1 cellular context compared by ENCODE assay signal in the genomic region with DNA sequence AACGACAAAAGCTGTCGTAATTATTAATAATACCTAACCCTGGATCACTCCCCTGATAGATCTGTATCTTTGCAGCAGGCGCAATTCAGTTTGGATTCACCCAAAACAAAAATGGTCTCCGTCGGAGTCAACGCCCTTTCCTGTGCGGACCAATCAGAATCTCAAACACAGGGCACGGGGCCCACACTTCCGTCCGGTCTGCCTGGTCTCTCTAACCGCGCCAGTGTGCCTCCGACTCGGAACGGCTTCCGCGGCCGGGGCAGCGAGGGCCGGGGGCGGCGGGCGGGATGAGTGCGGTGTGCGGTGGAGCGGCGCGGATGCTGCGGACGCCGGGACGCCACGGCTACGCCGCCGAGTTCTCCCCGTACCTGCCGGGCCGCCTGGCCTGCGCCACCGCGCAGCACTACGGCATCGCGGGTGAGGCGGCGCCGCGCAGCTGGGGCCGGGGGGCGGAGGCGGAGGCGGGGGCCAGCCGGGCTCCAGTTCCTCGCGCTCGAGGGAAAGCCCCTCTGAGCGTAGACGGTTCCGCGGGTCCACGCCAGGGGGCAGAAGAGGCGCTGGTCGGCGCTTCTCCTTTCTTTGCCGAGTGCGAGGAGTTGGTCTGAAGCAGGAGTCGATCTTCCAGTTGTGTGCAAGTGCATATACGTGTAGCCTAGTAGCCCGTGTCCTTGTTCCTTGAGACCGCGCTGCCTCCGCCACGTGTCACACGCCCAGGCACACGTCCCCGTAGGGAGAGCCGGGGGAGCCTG.
A peak's percentile ranks its signal among the peaks of the same experiment; 100 is the strongest.
TF ChIP-seq lines count a peak whose summit lies in the region.

A gene with protein sequence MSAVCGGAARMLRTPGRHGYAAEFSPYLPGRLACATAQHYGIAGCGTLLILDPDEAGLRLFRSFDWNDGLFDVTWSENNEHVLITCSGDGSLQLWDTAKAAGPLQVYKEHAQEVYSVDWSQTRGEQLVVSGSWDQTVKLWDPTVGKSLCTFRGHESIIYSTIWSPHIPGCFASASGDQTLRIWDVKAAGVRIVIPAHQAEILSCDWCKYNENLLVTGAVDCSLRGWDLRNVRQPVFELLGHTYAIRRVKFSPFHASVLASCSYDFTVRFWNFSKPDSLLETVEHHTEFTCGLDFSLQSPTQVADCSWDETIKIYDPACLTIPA (plus strand): TSS at position 214 of the 749 bp plus-strand sequence. CDS start 74 bp downstream, at position 288.

TF ChIP-seq in GM12878, 131 proteins besides CTCF, POLR2A, EP300 and RAD21 (continued from another document and continues in another):
- TF ChIP-seq, protein P1, sequence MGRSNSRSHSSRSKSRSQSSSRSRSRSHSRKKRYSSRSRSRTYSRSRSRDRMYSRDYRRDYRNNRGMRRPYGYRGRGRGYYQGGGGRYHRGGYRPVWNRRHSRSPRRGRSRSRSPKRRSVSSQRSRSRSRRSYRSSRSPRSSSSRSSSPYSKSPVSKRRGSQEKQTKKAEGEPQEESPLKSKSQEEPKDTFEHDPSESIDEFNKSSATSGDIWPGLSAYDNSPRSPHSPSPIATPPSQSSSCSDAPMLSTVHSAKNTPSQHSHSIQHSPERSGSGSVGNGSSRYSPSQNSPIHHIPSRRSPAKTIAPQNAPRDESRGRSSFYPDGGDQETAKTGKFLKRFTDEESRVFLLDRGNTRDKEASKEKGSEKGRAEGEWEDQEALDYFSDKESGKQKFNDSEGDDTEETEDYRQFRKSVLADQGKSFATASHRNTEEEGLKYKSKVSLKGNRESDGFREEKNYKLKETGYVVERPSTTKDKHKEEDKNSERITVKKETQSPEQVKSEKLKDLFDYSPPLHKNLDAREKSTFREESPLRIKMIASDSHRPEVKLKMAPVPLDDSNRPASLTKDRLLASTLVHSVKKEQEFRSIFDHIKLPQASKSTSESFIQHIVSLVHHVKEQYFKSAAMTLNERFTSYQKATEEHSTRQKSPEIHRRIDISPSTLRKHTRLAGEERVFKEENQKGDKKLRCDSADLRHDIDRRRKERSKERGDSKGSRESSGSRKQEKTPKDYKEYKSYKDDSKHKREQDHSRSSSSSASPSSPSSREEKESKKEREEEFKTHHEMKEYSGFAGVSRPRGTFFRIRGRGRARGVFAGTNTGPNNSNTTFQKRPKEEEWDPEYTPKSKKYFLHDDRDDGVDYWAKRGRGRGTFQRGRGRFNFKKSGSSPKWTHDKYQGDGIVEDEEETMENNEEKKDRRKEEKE (IDR thresholded peaks at IDR 0.05): no peak
- TF ChIP-seq HDAC2 (IDR thresholded peaks at IDR 0.05): no peak
- TF ChIP-seq E2F8 (IDR thresholded peaks at IDR 0.05; ENCODE audit: low read depth, partially characterized antibody): no peak
- TF ChIP-seq CHD4 (IDR thresholded peaks at IDR 0.05): no peak
- TF ChIP-seq KLF5 (IDR thresholded peaks at IDR 0.05; ENCODE audit: partially characterized antibody): peak; percentile 12
- no peak for TF ChIP-seq ESRRA (IDR thresholded peaks at IDR 0.05; ENCODE audit: low read length)
- TF ChIP-seq PAX5 (IDR thresholded peaks at IDR 0.05; ENCODE audit: borderline replicate concordance, low read depth, low read length): peak; percentile 8; the same call in 1 of the 2 replicates
- TF ChIP-seq RUNX3 (IDR thresholded peaks at IDR 0.05; ENCODE audit: low read length): no peak; the same call in 1 of the 2 replicates
- TF ChIP-seq, protein P2, sequence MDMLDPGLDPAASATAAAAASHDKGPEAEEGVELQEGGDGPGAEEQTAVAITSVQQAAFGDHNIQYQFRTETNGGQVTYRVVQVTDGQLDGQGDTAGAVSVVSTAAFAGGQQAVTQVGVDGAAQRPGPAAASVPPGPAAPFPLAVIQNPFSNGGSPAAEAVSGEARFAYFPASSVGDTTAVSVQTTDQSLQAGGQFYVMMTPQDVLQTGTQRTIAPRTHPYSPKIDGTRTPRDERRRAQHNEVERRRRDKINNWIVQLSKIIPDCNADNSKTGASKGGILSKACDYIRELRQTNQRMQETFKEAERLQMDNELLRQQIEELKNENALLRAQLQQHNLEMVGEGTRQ (IDR thresholded peaks at IDR 0.05; ENCODE audit: borderline replicate concordance, low read depth, low read length): peak; percentile 84
- TF ChIP-seq PAX8 (IDR thresholded peaks at IDR 0.05): no peak
- 0 out of 2 replicates have a peak, but pooled peaks have one; percentile 21 for TF ChIP-seq NFIC (IDR thresholded peaks at IDR 0.05; ENCODE audit: low read depth, low read length)
- TF ChIP-seq FOXM1 (IDR thresholded peaks at IDR 0.05; ENCODE audit: low read depth, low read length): no peak
- TF ChIP-seq SMAD1 (IDR thresholded peaks at IDR 0.05; ENCODE audit: low read depth, partially characterized antibody): no peak
- peak; percentile 46 for TF ChIP-seq MAX (IDR thresholded peaks at IDR 0.05; ENCODE audit: low read depth, low read length)
- 0 out of 2 replicates have a peak, but pooled peaks have one; percentile 32 for TF ChIP-seq SREBF1 (IDR thresholded peaks at IDR 0.05; ENCODE audit: low read length)
- TF ChIP-seq NR2C2 (IDR thresholded peaks at IDR 0.05; ENCODE audit: borderline replicate concordance, control insufficient read depth, insufficient read length, low read depth): no peak
- TF ChIP-seq BHLHE40 (IDR thresholded peaks at IDR 0.05; ENCODE audit: borderline replicate concordance in 1 of 2, low read depth in 2 of 2, low read length in 1 of 2): peak; percentile 7 to 68; a peak in 2 of 4 replicates
- no peak for TF ChIP-seq SRF (IDR thresholded peaks at IDR 0.05; ENCODE audit: low read depth in 2 of 2, low read length in 2 of 2)
- TF ChIP-seq LARP7 (IDR thresholded peaks at IDR 0.05): peak; percentile 91
- no peak for TF ChIP-seq MYB (IDR thresholded peaks at IDR 0.05; ENCODE audit: borderline replicate concordance, low read depth, low read length)
- TF ChIP-seq CREB1 (IDR thresholded peaks at IDR 0.05; ENCODE audit: low read depth): peak; percentile 46; the same call in 1 of the 2 replicates
- TF ChIP-seq, protein P3, sequence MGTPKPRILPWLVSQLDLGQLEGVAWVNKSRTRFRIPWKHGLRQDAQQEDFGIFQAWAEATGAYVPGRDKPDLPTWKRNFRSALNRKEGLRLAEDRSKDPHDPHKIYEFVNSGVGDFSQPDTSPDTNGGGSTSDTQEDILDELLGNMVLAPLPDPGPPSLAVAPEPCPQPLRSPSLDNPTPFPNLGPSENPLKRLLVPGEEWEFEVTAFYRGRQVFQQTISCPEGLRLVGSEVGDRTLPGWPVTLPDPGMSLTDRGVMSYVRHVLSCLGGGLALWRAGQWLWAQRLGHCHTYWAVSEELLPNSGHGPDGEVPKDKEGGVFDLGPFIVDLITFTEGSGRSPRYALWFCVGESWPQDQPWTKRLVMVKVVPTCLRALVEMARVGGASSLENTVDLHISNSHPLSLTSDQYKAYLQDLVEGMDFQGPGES (IDR thresholded peaks at IDR 0.05): no peak
- TF ChIP-seq ZNF217 (IDR thresholded peaks at IDR 0.05): peak; percentile 83
- peak; percentile 99 for TF ChIP-seq YY1 (IDR thresholded peaks at IDR 0.05; ENCODE audit: low read depth, low read length)
- TF ChIP-seq, protein P4, sequence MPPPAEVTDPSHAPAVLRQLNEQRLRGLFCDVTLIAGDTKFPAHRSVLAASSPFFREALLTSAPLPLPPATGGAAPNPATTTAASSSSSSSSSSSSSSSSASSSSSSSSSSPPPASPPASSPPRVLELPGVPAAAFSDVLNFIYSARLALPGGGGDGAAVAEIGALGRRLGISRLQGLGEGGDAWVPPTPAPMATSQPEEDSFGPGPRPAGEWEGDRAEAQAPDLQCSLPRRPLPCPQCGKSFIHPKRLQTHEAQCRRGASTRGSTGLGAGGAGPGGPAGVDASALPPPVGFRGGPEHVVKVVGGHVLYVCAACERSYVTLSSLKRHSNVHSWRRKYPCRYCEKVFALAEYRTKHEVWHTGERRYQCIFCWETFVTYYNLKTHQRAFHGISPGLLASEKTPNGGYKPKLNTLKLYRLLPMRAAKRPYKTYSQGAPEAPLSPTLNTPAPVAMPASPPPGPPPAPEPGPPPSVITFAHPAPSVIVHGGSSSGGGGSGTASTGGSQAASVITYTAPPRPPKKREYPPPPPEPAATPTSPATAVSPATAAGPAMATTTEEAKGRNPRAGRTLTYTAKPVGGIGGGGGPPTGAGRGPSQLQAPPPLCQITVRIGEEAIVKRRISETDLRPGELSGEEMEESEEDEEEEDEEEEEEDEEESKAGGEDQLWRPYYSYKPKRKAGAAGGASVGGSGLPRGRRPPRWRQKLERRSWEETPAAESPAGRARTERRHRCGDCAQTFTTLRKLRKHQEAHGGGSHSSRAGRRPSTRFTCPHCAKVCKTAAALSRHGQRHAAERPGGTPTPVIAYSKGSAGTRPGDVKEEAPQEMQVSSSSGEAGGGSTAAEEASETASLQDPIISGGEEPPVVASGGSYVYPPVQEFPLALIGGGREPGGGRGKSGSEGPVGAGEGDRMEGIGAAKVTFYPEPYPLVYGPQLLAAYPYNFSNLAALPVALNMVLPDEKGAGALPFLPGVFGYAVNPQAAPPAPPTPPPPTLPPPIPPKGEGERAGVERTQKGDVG (CRISPR knock-in tag; IDR thresholded peaks at IDR 0.05): no peak
- peak; percentile 77 for TF ChIP-seq BCL3 (IDR thresholded peaks at IDR 0.05; ENCODE audit: borderline replicate concordance, insufficient read depth, low read depth, low read length, poor library complexity, severe bottlenecking)
- peak; percentile 85 for TF ChIP-seq IKZF1 (conservative IDR thresholded peaks at IDR 0.05)
- no peak for TF ChIP-seq MXI1 (IDR thresholded peaks at IDR 0.05; ENCODE audit: low read depth, low read length)
- TF ChIP-seq HDGF (IDR thresholded peaks at IDR 0.05): no peak
- TF ChIP-seq EED (IDR thresholded peaks at IDR 0.05; ENCODE audit: low read depth): no peak
- TF ChIP-seq ZNF384 (IDR thresholded peaks at IDR 0.05; ENCODE audit: borderline replicate concordance, low read depth, low read length): no peak
- peak; percentile 87 for TF ChIP-seq GATAD2B (conservative IDR thresholded peaks at IDR 0.05; ENCODE audit: low read depth)
- no peak for TF ChIP-seq MTA2 (IDR thresholded peaks at IDR 0.05; ENCODE audit: low read depth)
- no peak for TF ChIP-seq ZNF622 (IDR thresholded peaks at IDR 0.05)
- TF ChIP-seq ZNF207 (IDR thresholded peaks at IDR 0.05; ENCODE audit: borderline replicate concordance): no peak
- no peak for TF ChIP-seq STAT3 (IDR thresholded peaks at IDR 0.05; ENCODE audit: low read depth, low read length)
- no peak for TF ChIP-seq E4F1 (IDR thresholded peaks at IDR 0.05; ENCODE audit: borderline replicate concordance, partially characterized antibody)
- no peak for TF ChIP-seq CREM (IDR thresholded peaks at IDR 0.05; ENCODE audit: low read depth)
- 0 out of 4 replicates have a peak, but pooled peaks of 1 of the 2 experiments have one; percentile 14 for TF ChIP-seq IKZF2 (IDR thresholded peaks at IDR 0.05)
- no peak for TF ChIP-seq POU2F2 (IDR thresholded peaks at IDR 0.05; ENCODE audit: borderline replicate concordance, low read depth, low read length)
